ENCODE assay signal across 8 cellular contexts in the genomic region with DNA sequence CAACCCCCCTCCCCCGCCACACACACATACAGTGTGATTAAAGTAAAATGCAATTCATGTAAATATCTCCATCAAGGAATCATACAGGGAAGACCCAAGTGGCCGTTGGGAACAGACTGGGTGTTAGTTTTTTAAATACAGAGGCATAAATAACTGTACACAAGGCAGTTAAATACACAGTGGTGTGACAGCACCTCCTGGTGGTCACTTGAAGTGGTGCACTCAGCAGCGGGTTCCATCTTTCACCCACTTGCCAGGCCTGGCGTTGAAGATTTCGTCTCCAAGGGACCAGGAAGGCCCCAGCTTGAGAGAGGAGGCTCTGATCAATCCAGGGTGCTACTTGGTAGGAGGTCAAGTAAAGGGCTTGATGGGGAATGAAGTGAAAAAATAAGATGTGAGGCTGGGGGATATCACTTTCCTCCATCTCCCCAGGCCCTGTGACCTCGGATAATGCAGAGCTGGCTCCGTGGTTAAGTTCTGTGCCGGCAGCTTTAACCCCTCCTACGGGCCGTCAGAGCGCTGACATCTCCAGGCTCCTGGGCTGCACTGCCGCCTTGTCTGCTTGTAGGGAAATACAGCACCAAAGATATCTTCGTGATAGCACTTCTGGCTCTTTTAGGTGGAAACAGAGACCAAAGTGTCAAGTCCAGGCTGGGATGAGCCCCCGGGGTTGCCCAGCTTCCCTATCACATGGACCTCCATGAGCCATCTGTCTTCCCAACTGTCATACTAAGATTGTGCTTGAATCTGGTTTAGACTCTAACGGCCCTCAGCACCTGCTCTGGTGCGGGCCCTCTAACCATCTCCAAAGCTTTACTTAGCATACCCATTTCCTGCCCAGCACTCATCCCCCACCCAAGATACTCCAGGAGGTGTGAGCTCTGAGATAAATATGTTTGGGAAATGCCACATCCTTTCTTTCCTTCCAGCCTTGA. TPM values are rescaled to one million over a fixed set of nuclear protein-coding genes. Genes with fewer than 3 reads are reported as not detected.
DNase-seq lines count a peak whose midpoint lies in the region; ATAC-seq and TF ChIP-seq lines count a peak whose summit lies in the region.

No MANE protein-coding gene starts in this region.

- DNase-seq in DMS114 treated with DMSO at 0.1 percent for 48 hours (lab: John Stamatoyannopoulos, UW; ENCODE audit: unreplicated experiment) (peak; percentile 1), LHCN-M2 (ENCODE audit: low read depth) (peak; percentile 30), colonic mucosa (peak; percentile 75), memory B cell (ENCODE audit: low spot score in 2 of 2) (peak; percentile 66 to 70)
- DNase-seq in activated CD4-positive, alpha-beta T cell treated with anti-CD3 and anti-CD28 coated beads for 48 hours = peak; percentile 83
- peak; percentile 31 to 41 for DNase-seq in stimulated activated CD8-positive, alpha-beta memory T cell treated with anti-CD3 and anti-CD28 coated beads, Interleukin-4, amount 100 ng/mL, for 1 hour (ENCODE audit: low read depth in 2 of 2, low spot score in 1 of 2)

- no peaks in the 10 kb centered on the region for H3K27me3 ChIP-seq in colonic mucosa

- H3K4me1 ChIP-seq in colonic mucosa = peaks cover 5% of the 10 kb centered on the region

- ATAC-seq in memory B cell (ENCODE audit: low read depth) (peak; percentile 68), HG03469 (IDR thresholded peaks at IDR 0.05; ENCODE audit: unreplicated experiment) (no peak), GM19452 (IDR thresholded peaks at IDR 0.05; ENCODE audit: unreplicated experiment) (no peak)

- H3K27me3 Mint-ChIP-seq in memory B cell = no peaks in the 10 kb centered on the region

- H3K27ac ChIP-seq in colonic mucosa = no peak overlapping the region

- intact Hi-C loops in colonic mucosa (cut with DNase I) = loop anchor here (1.0 to 10.0 kb wide), 3 partner anchors 48 to 417 kb away; no protein-coding TSS in a partner anchor

- peaks cover 8% of the 10 kb centered on the region for H3K4me1 Mint-ChIP-seq in memory B cell

- peak; percentile 94 for TF ChIP-seq CTCF in colonic mucosa (IDR thresholded peaks at IDR 0.05)

- peaks cover 14% of the 10 kb centered on the region for H3K36me3 Mint-ChIP-seq in memory B cell

- H3K27ac Mint-ChIP-seq in memory B cell = no peak overlapping the region

- H3K9me3 Mint-ChIP-seq in memory B cell = no peaks in the 10 kb centered on the region

- H3K36me3 ChIP-seq in colonic mucosa = no peaks in the 10 kb centered on the region

- no peak overlapping the region for H3K4me3 ChIP-seq in colonic mucosa

- no peaks in the 10 kb centered on the region for H3K9me3 ChIP-seq in colonic mucosa

- H3K4me3 Mint-ChIP-seq in memory B cell = no peak overlapping the region

- H3K9ac ChIP-seq in colonic mucosa (ENCODE audit: low read depth in 2 of 2, low read length in 2 of 2) = no peak overlapping the region

RNA-seq across cellular contexts. Expression of a gene that starts 20.7 kb away (rescaled TPM):
- total RNA-seq in LHCN-M2 (2014; rRNA removed) = 0.11 TPM in 1 of 2 replicates, not detected in the other
- 1.00 TPM for polyA plus RNA-seq in LHCN-M2 (2012)
- total RNA-seq in colonic mucosa = 100 to 1,000 TPM; 370 to 444 TPM

Comparison
In these comparisons a context has a peak if more than half of its experiments do, and no peak if none do; other contexts are left out.
1. DNase-seq: peak in every context shown above with its lines; median percentile 83 in activated CD4-positive, alpha-beta T cell treated with anti-CD3 and anti-CD28 coated beads for 48 hours; 75 in colonic mucosa; 68 in memory B cell; 36 in stimulated activated CD8-positive, alpha-beta memory T cell treated with anti-CD3 and anti-CD28 coated beads, Interleukin-4, amount 100 ng/mL, for 1 hour; 30 in LHCN-M2; 1 in DMS114 treated with DMSO at 0.1 percent for 48 hours.
2. RNA of a gene that starts 20.7 kb away (total RNA-seq): 370 to 444 TPM in colonic mucosa; 0.11 TPM in LHCN-M2; every median in the first group is over 100 times any median in the second.